17 cellular contexts compared by ENCODE assay signal in genomic region chr6:79045966-79046365, GRCh38.
"Had no signal": no experiment of that assay in that cellular context is flagged by ENCODE, and none has a peak within 500 bp of the region (broad histone marks: within the 10 kb centered on the region; RNA-seq: fewer than 3 reads in every experiment).

No MANE protein-coding gene starts in this region.

- H3K9me3 ChIP-seq: esophagus squamous epithelium, pancreas, sigmoid colon had no signal

- DNase-seq: activated B cell treated with CpG ODN at 0.5 μM for 24 hours; activated CD4-positive, alpha-beta T cell treated with anti-CD3 and anti-CD28 coated beads for 48 hours; activated naive CD4-positive, alpha-beta T cell treated with anti-CD3 and anti-CD28 coated beads, Interleukin-2, amount 10 ng/mL, durations not matched to agents 7 days and 5 days; activated T-cell treated with anti-CD3 and anti-CD28 coated beads for 4 hours; amniotic stem cell; esophagus squamous epithelium; islet precursor cell; pancreas; sigmoid colon; stimulated activated CD4-positive, alpha-beta T cell treated with anti-CD3 and anti-CD28 coated beads, Interleukin-12 subunit alpha, Interleukin-12 subunit beta, amount 100 ng/mL, for 4 hours; stimulated activated CD4-positive, alpha-beta T cell treated with anti-CD3 and anti-CD28 coated beads, Interleukin-2, amount 100 ng/mL, for 24 hours had no signal

- H3K27ac Mint-ChIP-seq: activated B cell treated with CpG ODN at 0.5 μM for 24 hours; activated naive CD4-positive, alpha-beta T cell treated with anti-CD3 and anti-CD28 coated beads, Interleukin-2, amount 10 ng/mL, durations not matched to agents 7 days and 5 days; activated T-helper 2 cell treated with anti-CD3 and anti-CD28 coated beads, Interferon-gamma antibody, Interleukin-2, Interleukin-4, amounts not matched to agents 10 μg/mL and 5 μg/mL and 100 μg/mL, durations not matched to agents 14 hours and 24 hours and 36 hours had no signal

- H3K4me2 ChIP-seq: hepatocyte had no signal

- H3K27me3 Mint-ChIP-seq: activated B cell treated with CpG ODN at 0.5 μM for 24 hours; activated naive CD4-positive, alpha-beta T cell treated with anti-CD3 and anti-CD28 coated beads, Interleukin-2, amount 10 ng/mL, durations not matched to agents 7 days and 5 days had no signal

- H3K27ac ChIP-seq: esophagus squamous epithelium, hepatocyte, pancreas, sigmoid colon had no signal

- H3K27me3 ChIP-seq: esophagus squamous epithelium, hepatocyte, pancreas, sigmoid colon had no signal

- H3K9me3 Mint-ChIP-seq: activated B cell treated with CpG ODN at 0.5 μM for 24 hours; activated naive CD4-positive, alpha-beta T cell treated with anti-CD3 and anti-CD28 coated beads, Interleukin-2, amount 10 ng/mL, durations not matched to agents 7 days and 5 days; activated T-helper 2 cell treated with anti-CD3 and anti-CD28 coated beads, Interferon-gamma antibody, Interleukin-2, Interleukin-4, amounts not matched to agents 10 μg/mL and 5 μg/mL and 100 μg/mL, durations not matched to agents 14 hours and 24 hours and 36 hours had no signal

- H3K4me3 Mint-ChIP-seq: activated B cell treated with CpG ODN at 0.5 μM for 24 hours; activated naive CD4-positive, alpha-beta T cell treated with anti-CD3 and anti-CD28 coated beads, Interleukin-2, amount 10 ng/mL, durations not matched to agents 7 days and 5 days had no signal

- H3K4me3 ChIP-seq: esophagus squamous epithelium, hepatocyte, lung, pancreas, sigmoid colon had no signal

- H2AFZ ChIP-seq: hepatocyte had no signal

- FAIRE-seq: colon, endothelial cell of umbilical vein, pancreas, urothelium cell line had no signal
